Comparison of ENCODE assay signal across 10 cellular contexts in the genomic region with DNA sequence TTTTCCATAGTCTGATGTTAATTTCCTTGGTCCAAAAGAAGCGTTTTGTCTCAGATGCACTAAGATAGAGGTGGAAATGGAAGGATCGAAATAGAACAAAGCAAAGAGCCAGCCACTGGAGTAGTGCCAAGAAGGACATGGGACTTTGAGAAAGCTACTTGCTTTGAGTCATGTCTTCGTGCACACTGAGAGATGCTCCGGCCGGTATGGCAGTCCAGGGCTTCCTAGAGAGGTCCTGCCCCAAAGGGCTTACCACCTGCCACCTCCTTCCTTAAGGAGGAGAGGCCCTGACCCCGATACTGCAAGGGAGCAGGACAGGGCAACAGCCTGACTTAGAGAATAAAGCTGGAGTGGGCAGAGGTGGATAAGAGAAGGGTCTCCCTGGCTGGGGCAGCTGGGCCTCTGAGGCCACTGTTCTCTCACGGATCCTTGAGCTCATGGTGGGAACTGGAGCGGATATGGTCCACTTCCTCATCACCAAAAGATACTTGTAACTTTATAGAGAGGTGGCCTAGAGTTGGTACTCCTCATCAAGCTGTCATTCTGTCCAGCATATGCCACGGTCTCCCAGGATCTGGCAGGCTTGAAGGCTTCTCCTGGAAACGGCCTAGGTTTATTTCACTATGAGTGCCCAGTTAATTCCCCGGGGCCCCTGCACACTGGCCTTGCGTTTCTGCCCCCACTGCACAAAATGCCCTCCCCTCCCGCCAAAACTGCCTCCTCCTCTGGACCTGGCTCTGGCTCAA. TPM values are rescaled to one million over a fixed set of nuclear protein-coding genes. Genes with fewer than 3 reads are reported as not detected.
DNase-seq lines count a peak whose midpoint lies in the region; ATAC-seq and TF ChIP-seq lines count a peak whose summit lies in the region.
"Had no signal": no experiment of that assay in that cellular context is flagged by ENCODE, and none has a peak within 500 bp of the region (broad histone marks: within the 10 kb centered on the region; RNA-seq: fewer than 3 reads in every experiment).

No MANE protein-coding gene starts in this region.

- DNase-seq in MCF 10A (ENCODE audit: unreplicated experiment) = no peak
- no peak for DNase-seq in mammary epithelial cell
- peak; percentile 19 for DNase-seq in colonic mucosa
- no peak for DNase-seq in natural killer cell
- no peak for DNase-seq in effector memory CD4-positive, alpha-beta T cell
- no peak for DNase-seq in HFFc6
- DNase-seq: BE2C, NCI-H345 had no signal

- no peak overlapping the region for H3K4me2 ChIP-seq in mammary epithelial cell (ENCODE audit: insufficient read depth, low read depth, low read length)

- H3K79me2 ChIP-seq in mammary epithelial cell (ENCODE audit: insufficient read depth, low read length) = no peaks in the 10 kb centered on the region

- H3K4me3 ChIP-seq in mammary epithelial cell (replicated peaks in 1 of 3; ENCODE audit: insufficient read depth in 1 of 3, low read depth in 2 of 3, low read length in 3 of 3) (no peak overlapping the region), colonic mucosa (no peak overlapping the region)
- H3K4me3 ChIP-seq in effector memory CD4-positive, alpha-beta T cell (ENCODE audit: insufficient read depth, low read depth, low read length, poor library complexity, severe bottlenecking) = no peak overlapping the region

- no peaks in the 10 kb centered on the region for H3K36me3 Mint-ChIP-seq in MCF 10A (ENCODE audit: insufficient read depth, unreplicated experiment)
- no peaks in the 10 kb centered on the region for H3K36me3 Mint-ChIP-seq in natural killer cell
- H3K36me3 Mint-ChIP-seq in HFFc6 (ENCODE audit: low read depth) = peaks cover 6% of the 10 kb centered on the region; the same call in 1 of the 2 replicates

- H3K27me3 ChIP-seq in mammary epithelial cell (ENCODE audit: insufficient read depth, low read length) = no peaks in the 10 kb centered on the region
- no peaks in the 10 kb centered on the region for H3K27me3 ChIP-seq in colonic mucosa
- H3K27me3 ChIP-seq in effector memory CD4-positive, alpha-beta T cell (replicated peaks; ENCODE audit: control insufficient read depth, insufficient read depth, low read length, poor library complexity, severe bottlenecking) = no peaks in the 10 kb centered on the region
- H3K27me3 ChIP-seq: BE2C had no signal

- H3K9me3 ChIP-seq in mammary epithelial cell (replicated peaks; ENCODE audit: insufficient read depth, low read length) (no peaks in the 10 kb centered on the region), colonic mucosa (no peaks in the 10 kb centered on the region)
- H3K9me3 ChIP-seq in effector memory CD4-positive, alpha-beta T cell (ENCODE audit: control insufficient read depth, low read length) = no peaks in the 10 kb centered on the region
- H3K9me3 ChIP-seq: BE2C had no signal

- H3K4me3 Mint-ChIP-seq in MCF 10A (ENCODE audit: unreplicated experiment) = no peak overlapping the region
- peak overlapping the region; percentile 67 for H3K4me3 Mint-ChIP-seq in natural killer cell
- no peak overlapping the region for H3K4me3 Mint-ChIP-seq in HFFc6

- POLR2A ChIA-PET in MCF 10A (lab: Yijun Ruan, JAX) = interaction anchor here (0.5 to 1.1 kb wide), 4 partner anchors 9 to 1638 kb away, joined by 3 to 6 read pairs (median 4); no protein-coding TSS in a partner anchor

- TF ChIP-seq CTCF in MCF 10A (IDR thresholded peaks at IDR 0.05; ENCODE audit: unreplicated experiment) = no peak
- no peak for TF ChIP-seq CTCF in mammary epithelial cell (conservative IDR thresholded peaks at IDR 0.05 in 1 of 2, IDR thresholded peaks at IDR 0.05 in 1 of 2; ENCODE audit: extremely low read depth in 1 of 2, insufficient read depth in 1 of 2, low read depth in 1 of 2, low read length in 2 of 2)
- TF ChIP-seq CTCF in colonic mucosa (IDR thresholded peaks at IDR 0.05) = no peak
- TF ChIP-seq CTCF in natural killer cell (IDR thresholded peaks at IDR 0.05) = no peak
- no peak for TF ChIP-seq CTCF in HFFc6 (IDR thresholded peaks at IDR 0.05)

- H3K9ac ChIP-seq in mammary epithelial cell (ENCODE audit: insufficient read depth, low read length) (no peak overlapping the region), colonic mucosa (ENCODE audit: low read depth in 2 of 2, low read length in 2 of 2) (no peak overlapping the region)

- H3K9me3 Mint-ChIP-seq in MCF 10A (ENCODE audit: unreplicated experiment) (peaks cover 5% of the 10 kb centered on the region), natural killer cell (peaks cover 0 to 3% of the 10 kb centered on the region in 2 donors), HFFc6 (no peaks in the 10 kb centered on the region)

- H2AFZ ChIP-seq in mammary epithelial cell (ENCODE audit: low read depth, low read length) = no peak overlapping the region

- CTCF ChIA-PET in MCF 10A (lab: Yijun Ruan, JAX) = no interaction called here
- CTCF ChIA-PET in mammary epithelial cell (lab: Charles Lee; ENCODE audit: low non-redundant PET) = interaction anchor here (0.6 kb wide), 1 partner anchor 260 kb away, joined by 3 read pairs; no protein-coding TSS in a partner anchor

- in situ Hi-C loops in mammary epithelial cell (cut with MboI; ENCODE audit: low sequenced_read_pairs in 2 of 2) = no loop called here

- intact Hi-C loops in MCF 10A (cut with micrococcal nuclease) (no loop called here), mammary epithelial cell (cut with micrococcal nuclease) (no loop called here), colonic mucosa (cut with DNase I) (no loop called here), natural killer cell (cut with micrococcal nuclease) (loop anchor here (5.0 to 10.0 kb wide), 5 partner anchors 258 to 1405 kb away; a partner anchor contains a TSS)

- no TSS peak for BruUV-seq in MCF 10A (replicated peaks; lab: Mats Ljungman, UMichigan)
- BruUV-seq in mammary epithelial cell (replicated peaks; lab: Mats Ljungman, UMichigan) = no TSS peak

- WGBS in mammary epithelial cell (ENCODE audit: low coverage, missing lambda C conversion rate) = 75% methylated on average over 13 of the region's 13 CpGs

- H3K27me3 Mint-ChIP-seq in MCF 10A (ENCODE audit: insufficient read depth, unreplicated experiment) (no peaks in the 10 kb centered on the region), natural killer cell (ENCODE audit: low read depth in 2 of 2) (no peaks in the 10 kb centered on the region), HFFc6 (ENCODE audit: insufficient read depth) (no peaks in the 10 kb centered on the region; the same call in 1 of the 2 replicates)

- H3K4me1 Mint-ChIP-seq in MCF 10A (ENCODE audit: insufficient read depth, unreplicated experiment) (no peaks in the 10 kb centered on the region), natural killer cell (peaks cover 37 to 58% of the 10 kb centered on the region in 2 donors), HFFc6 (ENCODE audit: low read depth) (no peaks in the 10 kb centered on the region)

- H3K27ac ChIP-seq in mammary epithelial cell (ENCODE audit: insufficient read depth, low read depth, low read length) = no peak overlapping the region
- H3K27ac ChIP-seq in colonic mucosa = no peak overlapping the region
- no peak overlapping the region for H3K27ac ChIP-seq in effector memory CD4-positive, alpha-beta T cell (ENCODE audit: insufficient read depth, low read length, poor library complexity, severe bottlenecking)

- H3K4me1 ChIP-seq in mammary epithelial cell (ENCODE audit: insufficient read depth, low read length) = no peaks in the 10 kb centered on the region
- H3K4me1 ChIP-seq in colonic mucosa = peaks cover 7% of the 10 kb centered on the region
- H3K4me1 ChIP-seq in effector memory CD4-positive, alpha-beta T cell (ENCODE audit: control insufficient read depth, insufficient read depth, low read length, poor library complexity, severe bottlenecking) = peaks cover 5% of the 10 kb centered on the region
- H3K4me1 ChIP-seq: BE2C had no signal

- H3K36me3 ChIP-seq in mammary epithelial cell (ENCODE audit: insufficient read depth, low read length) (no peaks in the 10 kb centered on the region), colonic mucosa (no peaks in the 10 kb centered on the region)
- H3K36me3 ChIP-seq in effector memory CD4-positive, alpha-beta T cell (ENCODE audit: control insufficient read depth, insufficient read depth, low read length) = no peaks in the 10 kb centered on the region
- H3K36me3 ChIP-seq: BE2C had no signal

- peak overlapping the region; percentile 59 for H3K27ac Mint-ChIP-seq in MCF 10A (ENCODE audit: low read depth, unreplicated experiment)
- H3K27ac Mint-ChIP-seq in natural killer cell = peak overlapping the region; percentile 67 to 85
- no peak overlapping the region for H3K27ac Mint-ChIP-seq in HFFc6

- ATAC-seq in natural killer cell (no peak), GM21717 (IDR thresholded peaks at IDR 0.05; ENCODE audit: unreplicated experiment) (no peak), HG02840 (IDR thresholded peaks at IDR 0.05; ENCODE audit: low FRiP score, unreplicated experiment) (no peak)

- dilution Hi-C loops in mammary epithelial cell (cut with HindIII; ENCODE audit: low sequenced_read_pairs) = no loop called here

- no peaks in the 10 kb centered on the region for H4K20me1 ChIP-seq in mammary epithelial cell (ENCODE audit: insufficient read depth, low read length)

RNA-seq across cellular contexts. Expression of a gene that starts 57.4 kb away (rescaled TPM):
- total RNA-seq in MCF 10A (2022) (25.8 and 27.1 TPM in 2 replicates), mammary epithelial cell (10 to 100 TPM in 1 of 2 donors, 1 to 10 TPM in 1; 4.6 to 17.0 TPM), colonic mucosa (10 to 100 TPM; 46.8 to 72.6 TPM), natural killer cell (100 to 1,000 TPM; 209 to 216 (median 209) TPM)
- 4.0 TPM for polyA plus RNA-seq in mammary epithelial cell
- 18.6 TPM for polyA minus RNA-seq in mammary epithelial cell
- total RNA-seq in HFFc6 (2021; fragmentation: NEBNext Ultra II Directional; extraction: Animal tissue kit (Norgen Biotek cat#: 25700)) = 10 to 100 TPM; 31.9 to 43.4 (median 37.9) TPM
